ENCODE assay signal across 13 cellular contexts in genomic region chr19:56660381-56661105, GRCh38. TPM values are rescaled to one million over a fixed set of nuclear protein-coding genes. Genes with fewer than 3 reads are reported as not detected.
DNase-seq lines count a peak whose midpoint lies in the region; ATAC-seq and TF ChIP-seq lines count a peak whose summit lies in the region.
"Had no signal": no experiment of that assay in that cellular context is flagged by ENCODE, and none has a peak within 500 bp of the region (broad histone marks: within the 10 kb centered on the region; RNA-seq: fewer than 3 reads in every experiment).

No MANE protein-coding gene starts in this region.

- WGBS in right cardiac atrium = 13% methylated on average over 32 of the region's 32 CpGs

- no peak overlapping the region for H3K27ac ChIP-seq in OCI-LY1 (ENCODE audit: low read depth, low read length, poor library complexity, severe bottlenecking)
- H3K27ac ChIP-seq in right cardiac atrium (ENCODE audit: low read length) = no peak overlapping the region
- no peak overlapping the region for H3K27ac ChIP-seq in subcutaneous abdominal adipose tissue (ENCODE audit: low read depth, low read length)
- H3K27ac ChIP-seq: epithelial cell of prostate, stomach had no signal

- intact Hi-C loops in right cardiac atrium (cut with DNase I) = no loop called here

- no peak overlapping the region for H3K9ac ChIP-seq in OCI-LY1 (ENCODE audit: low read length)
- peak overlapping the region in 1 of 5 donors; percentile 41 for H3K9ac ChIP-seq in subcutaneous abdominal adipose tissue (ENCODE audit: low read length in 5 of 5)

- H3K9me3 ChIP-seq in OCI-LY1 (ENCODE audit: low read length) = no peaks in the 10 kb centered on the region
- no peaks in the 10 kb centered on the region for H3K9me3 ChIP-seq in right cardiac atrium (ENCODE audit: control insufficient read depth, low read length)
- H3K9me3 ChIP-seq in subcutaneous abdominal adipose tissue (ENCODE audit: control insufficient read depth in 5 of 5, low read length in 5 of 5) = peaks cover 0 to 12% (median 6%) of the 10 kb centered on the region in 5 donors

- no peak overlapping the region for H2AFZ ChIP-seq in OCI-LY1 (ENCODE audit: low read length)

- TF ChIP-seq CTCF in OCI-LY1 (IDR thresholded peaks at IDR 0.05; ENCODE audit: low read length) = 0 out of 2 replicates have a peak, but pooled peaks have one; percentile 12

- no peaks in the 10 kb centered on the region for H3K9me2 ChIP-seq in OCI-LY1 (ENCODE audit: low read depth, low read length)

- H3K4me3 ChIP-seq in OCI-LY1 (ENCODE audit: low read depth, low read length, poor library complexity, severe bottlenecking) = no peak overlapping the region
- H3K4me3 ChIP-seq in right cardiac atrium (ENCODE audit: low read length) = peak overlapping the region; percentile 24
- peak overlapping the region in 3 of 5 donors; percentile 25 to 54 (median 26) for H3K4me3 ChIP-seq in subcutaneous abdominal adipose tissue (ENCODE audit: low read depth in 1 of 5, low read length in 5 of 5)

- H4K20me1 ChIP-seq in OCI-LY1 (ENCODE audit: insufficient read depth, low read length) = no peaks in the 10 kb centered on the region

- no peaks in the 10 kb centered on the region for H3K79me2 ChIP-seq in OCI-LY1 (ENCODE audit: insufficient read depth, low read length)

- ATAC-seq in right cardiac atrium = peak; percentile 68 to 90
- ATAC-seq in GM18519 (IDR thresholded peaks at IDR 0.05; ENCODE audit: low FRiP score, unreplicated experiment) = no peak
- ATAC-seq: activated T-cell treated with anti-CD3 and anti-CD28 coated beads, Interleukin-2, amount 50 U/mL, for 4 hours had no signal

- H3K4me2 ChIP-seq in OCI-LY1 (ENCODE audit: low read length) = no peak overlapping the region

- DNase-seq in activated CD4-positive, alpha-beta T cell treated with anti-CD3 and anti-CD28 coated beads for 48 hours = peak; percentile 25
- no peak for DNase-seq in activated CD4-positive, alpha-beta T cell treated with anti-CD3 and anti-CD28 coated beads for 4 hours
- DNase-seq in right cardiac atrium (peak; percentile 65 to 83 (median 77)), HPDE6-E6E7 (ENCODE audit: extremely low spot score) (no peak), H4 (ENCODE audit: low spot score) (no peak)
- DNase-seq: activated T-cell treated with anti-CD3 and anti-CD28 coated beads, Interleukin-2, amount 50 U/mL, for 4 hours; NCI-H1417 treated with DMSO at 0.1 percent for 48 hours; stomach had no signal

- H3F3A ChIP-seq in OCI-LY1 (ENCODE audit: insufficient read depth, low read length) = no peaks in the 10 kb centered on the region

- no peaks in the 10 kb centered on the region for H3K27me3 ChIP-seq in OCI-LY1 (ENCODE audit: insufficient read depth, low read length)
- no peaks in the 10 kb centered on the region for H3K27me3 ChIP-seq in right cardiac atrium (ENCODE audit: control insufficient read depth, insufficient read depth)
- H3K27me3 ChIP-seq in subcutaneous abdominal adipose tissue (ENCODE audit: control insufficient read depth in 5 of 5, insufficient read depth in 4 of 5, low read length in 5 of 5) = no peaks in the 10 kb centered on the region
- H3K27me3 ChIP-seq: stomach had no signal

- no peaks in the 10 kb centered on the region for H3K4me1 ChIP-seq in OCI-LY1 (ENCODE audit: insufficient read depth, low read length, severe bottlenecking)
- no peaks in the 10 kb centered on the region for H3K4me1 ChIP-seq in right cardiac atrium (ENCODE audit: control insufficient read depth, insufficient read depth, low read length)
- H3K4me1 ChIP-seq in subcutaneous abdominal adipose tissue (ENCODE audit: control insufficient read depth in 5 of 5, insufficient read depth in 5 of 5, low read length in 5 of 5) = peaks cover 0 to 8% (median 6%) of the 10 kb centered on the region in 5 donors

- H3K36me3 ChIP-seq in OCI-LY1 (ENCODE audit: insufficient read depth, low read length) (no peaks in the 10 kb centered on the region), subcutaneous abdominal adipose tissue (ENCODE audit: control insufficient read depth in 5 of 5, insufficient read depth in 5 of 5, low read length in 5 of 5) (peaks cover 0 to 27% (median 19%) of the 10 kb centered on the region in 5 donors)

RNA-seq across cellular contexts. Expression of gene ZNF835, which starts 11.0 kb away (rescaled TPM):
- total RNA-seq in right cardiac atrium = 1 to 10 TPM; 3.6 to 7.4 (median 6.1) TPM
- polyA plus RNA-seq in right cardiac atrium = 1.6 TPM
- 0.04 TPM in 1 of 2 replicates, not detected in the other for total RNA-seq in H4 (2014; rRNA removed; shearing (Covaris generic))

RNA-seq across cellular contexts. Expression of gene SMIM17, which starts 17.6 kb away (rescaled TPM):
- total RNA-seq in right cardiac atrium = under 1 TPM in 2 of 4 donors, not detected in 2; 0.31 to 0.40 TPM
- 0.18 TPM for polyA plus RNA-seq in right cardiac atrium
- total RNA-seq in H4 (2014; rRNA removed; shearing (Covaris generic)) = not detected in 2 replicates
- total RNA-seq: activated T-cell treated with anti-CD3 and anti-CD28 coated beads, Interleukin-2, amount 50 U/mL, for 4 hours; bronchial epithelial cell had no signal

Comparison
In these comparisons a context has a peak if more than half of its experiments do, and no peak if none do; other contexts are left out.
1. DNase-seq: peak in activated CD4-positive, alpha-beta T cell treated with anti-CD3 and anti-CD28 coated beads for 48 hours (single experiment) and right cardiac atrium (3 of 3); none in activated CD4-positive, alpha-beta T cell treated with anti-CD3 and anti-CD28 coated beads for 4 hours (0 of 2), HPDE6-E6E7 (single experiment) and H4 (single experiment).